ENCODE assay signal across 27 cellular contexts in genomic region chr1:218851601-218852000, GRCh38.
DNase-seq lines count a peak whose midpoint lies in the region; ATAC-seq and TF ChIP-seq lines count a peak whose summit lies in the region.
"Had no signal": no experiment of that assay in that cellular context is flagged by ENCODE, and none has a peak within 500 bp of the region (broad histone marks: within the 10 kb centered on the region; RNA-seq: fewer than 3 reads in every experiment).

No MANE protein-coding gene starts in this region.

- H3K4me1 ChIP-seq in adipocyte (ENCODE audit: control insufficient read depth, insufficient read depth, low read length) (no peaks in the 10 kb centered on the region), fibroblast of lung (ENCODE audit: control insufficient read depth, extremely low read depth, insufficient read depth, low read length) (no peaks in the 10 kb centered on the region), osteoblast (ENCODE audit: insufficient read depth, low read length) (peaks cover 6% of the 10 kb centered on the region), transverse colon (no peaks in the 10 kb centered on the region)
- H3K4me1 ChIP-seq: spleen had no signal

- H3K79me2 ChIP-seq in fibroblast of lung (ENCODE audit: control insufficient read depth, insufficient read depth, low read length) (no peaks in the 10 kb centered on the region), osteoblast (ENCODE audit: insufficient read depth, low read length) (no peaks in the 10 kb centered on the region)

- no peak for TF ChIP-seq EP300 in transverse colon (IDR thresholded peaks at IDR 0.05; ENCODE audit: low read depth)

- intact Hi-C loops in transverse colon (cut with DNase I; ENCODE audit: low total_unique reads) = no loop called here

- H3K36me3 ChIP-seq in adipocyte (ENCODE audit: control insufficient read depth, insufficient read depth, low read length, severe bottlenecking) = no peaks in the 10 kb centered on the region
- H3K36me3 ChIP-seq in fibroblast of lung (ENCODE audit: control insufficient read depth, insufficient read depth, low read length) = no peaks in the 10 kb centered on the region
- no peaks in the 10 kb centered on the region for H3K36me3 ChIP-seq in osteoblast (ENCODE audit: insufficient read depth, low read length)
- no peaks in the 10 kb centered on the region for H3K36me3 ChIP-seq in transverse colon
- H3K36me3 ChIP-seq: esophagus muscularis mucosa, neural progenitor cell, spleen had no signal

- H3K9ac ChIP-seq in adipocyte (ENCODE audit: low read length) (no peak overlapping the region), fibroblast of lung (ENCODE audit: insufficient read depth, low read length) (no peak overlapping the region)
- H3K9ac ChIP-seq: neural progenitor cell had no signal

- no peak for ATAC-seq in HG02852 (IDR thresholded peaks at IDR 0.05; ENCODE audit: unreplicated experiment)
- ATAC-seq: left lobe of liver; right cardiac atrium; stimulated activated naive CD8-positive, alpha-beta T cell treated with anti-CD3 and anti-CD28 coated beads, Interleukin-15, Interleukin-2, amounts not matched to agents 100 U/mL and 50 U/mL, for 24 hours; WTC11 had no signal

- H3K4me3 ChIP-seq in adipocyte (ENCODE audit: low read length) (no peak overlapping the region), fibroblast of lung (replicated peaks in 1 of 4; ENCODE audit: control extremely low read depth in 1 of 4, insufficient read depth in 1 of 4, low read depth in 3 of 4, low read length in 4 of 4) (no peak overlapping the region), osteoblast (ENCODE audit: insufficient read depth, low read length) (no peak overlapping the region), transverse colon (no peak overlapping the region)
- H3K4me3 ChIP-seq: dorsolateral prefrontal cortex, esophagus muscularis mucosa, neural progenitor cell, spleen had no signal

- H3K9me3 ChIP-seq in adipocyte (ENCODE audit: control insufficient read depth, low read length) (no peaks in the 10 kb centered on the region), fibroblast of lung (ENCODE audit: control insufficient read depth, insufficient read depth, low read depth, low read length) (no peaks in the 10 kb centered on the region), osteoblast (ENCODE audit: low read depth, low read length) (no peaks in the 10 kb centered on the region), transverse colon (no peaks in the 10 kb centered on the region)
- H3K9me3 ChIP-seq: esophagus muscularis mucosa, spleen had no signal

- no peaks in the 10 kb centered on the region for H3K27me3 ChIP-seq in adipocyte (replicated peaks; ENCODE audit: control insufficient read depth, insufficient read depth, low read length)
- no peaks in the 10 kb centered on the region for H3K27me3 ChIP-seq in fibroblast of lung (ENCODE audit: control insufficient read depth, insufficient read depth, low read length)
- no peaks in the 10 kb centered on the region for H3K27me3 ChIP-seq in osteoblast (ENCODE audit: insufficient read depth, low read length)
- H3K27me3 ChIP-seq in transverse colon = no peaks in the 10 kb centered on the region
- H3K27me3 ChIP-seq: esophagus muscularis mucosa, neural progenitor cell, spleen had no signal

- H3K4me2 ChIP-seq in fibroblast of lung (ENCODE audit: extremely low read depth, insufficient read depth, low read length) = no peak overlapping the region
- H3K4me2 ChIP-seq in osteoblast (ENCODE audit: insufficient read depth, low read length) = no peak overlapping the region
- H3K4me2 ChIP-seq: neural progenitor cell had no signal

- WGBS in transverse colon (ENCODE audit: low coverage in 1 of 2), 2 donors = 65% methylated on average over 2 of the region's 2 CpGs; no CpG with 5 or more reads in 1 of the 2 donors

- no peak for TF ChIP-seq CTCF in fibroblast of lung (conservative IDR thresholded peaks at IDR 0.05 in 1 of 2, IDR thresholded peaks at IDR 0.05 in 1 of 2; ENCODE audit: low read depth in 1 of 2, low read length in 2 of 2)
- TF ChIP-seq CTCF in osteoblast (IDR thresholded peaks at IDR 0.05; ENCODE audit: extremely low read depth, low read depth, low read length) = no peak
- TF ChIP-seq CTCF in transverse colon (IDR thresholded peaks at IDR 0.05) = no peak

- H4K20me1 ChIP-seq in fibroblast of lung (ENCODE audit: control insufficient read depth, extremely low read depth, insufficient read depth, low read length) (no peaks in the 10 kb centered on the region), osteoblast (ENCODE audit: insufficient read depth, low read length) (no peaks in the 10 kb centered on the region)

- no peak overlapping the region for H3K27ac ChIP-seq in fibroblast of lung (ENCODE audit: insufficient read depth, low read length)
- H3K27ac ChIP-seq in osteoblast (ENCODE audit: low read depth, low read length) = no peak overlapping the region
- H3K27ac ChIP-seq in transverse colon = no peak overlapping the region
- H3K27ac ChIP-seq: dorsolateral prefrontal cortex, esophagus muscularis mucosa, neural progenitor cell, spleen had no signal

- no peak for TF ChIP-seq POLR2A in transverse colon (IDR thresholded peaks at IDR 0.05)

- H2AFZ ChIP-seq in fibroblast of lung (ENCODE audit: low read length) = no peak overlapping the region
- H2AFZ ChIP-seq in osteoblast (ENCODE audit: low read length) = no peak overlapping the region
- H2AFZ ChIP-seq: neural progenitor cell had no signal

- peak; percentile 11 for DNase-seq in DMS53 (lab: John Stamatoyannopoulos, UW)
- no peak for DNase-seq in DMS53 treated with DMSO at 0.1 percent for 48 hours (lab: John Stamatoyannopoulos, UW; ENCODE audit: unreplicated experiment)
- DNase-seq in adipocyte (ENCODE audit: low read depth) = peak; percentile 31
- peak; percentile 16 to 73 for DNase-seq in fibroblast of lung (ENCODE audit: low read depth in 2 of 2)
- peak; percentile 31 for DNase-seq in osteoblast (ENCODE audit: insufficient read length, low spot score, missing footprints)
- DNase-seq in transverse colon = no peak
- no peak for DNase-seq in activated CD8-positive, alpha-beta memory T cell treated with anti-CD3 and anti-CD28 coated beads for 24 hours
- DNase-seq: 8988T; activated CD4-positive, alpha-beta T cell treated with anti-CD3 and anti-CD28 coated beads, Interleukin-2, amount 10 ng/mL, durations not matched to agents 24 days and 14 days; activated gamma-delta T cell; activated naive CD8-positive, alpha-beta T cell treated with anti-CD3 and anti-CD28 coated beads for 36 hours; activated T-cell treated with anti-CD3 and anti-CD28 coated beads, Interleukin-2, amount 50 U/mL, for 24 hours; aorta; dorsolateral prefrontal cortex; immature natural killer cell; NCI-H1048; NCI-H1694; NCI-H82; right cardiac atrium; spleen; stimulated activated CD4-positive, alpha-beta T cell treated with anti-CD3 and anti-CD28 coated beads, Interleukin-2, amount 100 ng/mL, for 24 hours; stimulated activated naive CD8-positive, alpha-beta T cell treated with anti-CD3 and anti-CD28 coated beads, Interleukin-15, Interleukin-2, amounts not matched to agents 100 U/mL and 50 U/mL, for 24 hours had no signal

- in situ Hi-C loops in transverse colon (cut with MboI; ENCODE audit: low pct_ligation_motif_present in 1 of 4, low pct_unique_long_range_greater_than_20kb in 1 of 4, low sequenced_read_pairs in 3 of 4) = no loop called here

Comparison
In these comparisons a context has a peak if more than half of its experiments do, and no peak if none do; other contexts are left out.
1. DNase-seq: peak in DMS53 (single experiment), adipocyte (single experiment), fibroblast of lung (2 of 2) and osteoblast (single experiment); none in DMS53 treated with DMSO at 0.1 percent for 48 hours (single experiment), transverse colon (single experiment) and activated CD8-positive, alpha-beta memory T cell treated with anti-CD3 and anti-CD28 coated beads for 24 hours (single experiment).